Comparison of ENCODE assay signal across 1 cellular context in genomic region chr7:105680505-105681187, GRCh38.
TF ChIP-seq lines count a peak whose summit lies in the region.

No MANE protein-coding gene starts in this region.

TF ChIP-seq in IMR-90, 13 proteins besides CTCF, POLR2A, EP300 and RAD21:
- no peak for TF ChIP-seq SMC3 (IDR thresholded peaks at IDR 0.05; ENCODE audit: low read depth, low read length)
- TF ChIP-seq MAFK (IDR thresholded peaks at IDR 0.05; ENCODE audit: low read depth, low read length) = no peak
- TF ChIP-seq MXI1 (IDR thresholded peaks at IDR 0.05; ENCODE audit: borderline replicate concordance, low read depth, low read length) = no peak
- no peak for TF ChIP-seq RFX5 (IDR thresholded peaks at IDR 0.05; ENCODE audit: low read depth, low read length)
- TF ChIP-seq FOS (IDR thresholded peaks at IDR 0.05; ENCODE audit: low read depth, low read length) = no peak
- no peak for TF ChIP-seq NFE2L2 (IDR thresholded peaks at IDR 0.05; ENCODE audit: low read depth, low read length)
- TF ChIP-seq MAZ (IDR thresholded peaks at IDR 0.05; ENCODE audit: borderline replicate concordance, low read depth, low read length) = no peak
- TF ChIP-seq USF2 (IDR thresholded peaks at IDR 0.05; ENCODE audit: low read depth, low read length) = no peak
- no peak for TF ChIP-seq BHLHE40 (IDR thresholded peaks at IDR 0.05; ENCODE audit: low read depth, low read length)
- no peak for TF ChIP-seq CHD1 (IDR thresholded peaks at IDR 0.05; ENCODE audit: low read depth, low read length)
- TF ChIP-seq RCOR1 (IDR thresholded peaks at IDR 0.05; ENCODE audit: insufficient replicate concordance, low read length) = no peak
- no peak for TF ChIP-seq CEBPB (IDR thresholded peaks at IDR 0.05; ENCODE audit: low read depth, low read length)
- no peak for TF ChIP-seq ELK1 (IDR thresholded peaks at IDR 0.05; ENCODE audit: borderline replicate concordance, low read depth, low read length)
